1 cellular context compared by ENCODE assay signal in genomic region chr17:48954300-48954755, GRCh38.
TF ChIP-seq lines count a peak whose summit lies in the region.

No MANE protein-coding gene starts in this region.

TF ChIP-seq in K562, 482 proteins besides CTCF, POLR2A, EP300 and RAD21 (continued from another document and continues in another):
- TF ChIP-seq ZNF277 (CRISPR knock-in tag; IDR thresholded peaks at IDR 0.05; ENCODE audit: borderline replicate concordance) (no peak), TFAP4 (CRISPR knock-in tag; IDR thresholded peaks at IDR 0.05; ENCODE audit: borderline replicate concordance) (0 out of 2 replicates have a peak, but pooled peaks have one; percentile 22), SAP30 (IDR thresholded peaks at IDR 0.05; ENCODE audit: borderline replicate concordance, insufficient read depth, low read depth, low read length, poor library complexity, severe bottlenecking) (no peak), ZNF384 (IDR thresholded peaks at IDR 0.05; ENCODE audit: low read depth, low read length) (peak; percentile 43; the same call in 1 of the 2 replicates), DPF2 (IDR thresholded peaks at IDR 0.05) (no peak), RBM25 (IDR thresholded peaks at IDR 0.05; ENCODE audit: low read depth, low read length, severe bottlenecking) (no peak), RAD51 (IDR thresholded peaks at IDR 0.05; ENCODE audit: borderline replicate concordance, low read depth) (no peak), ZNF41 (CRISPR knock-in tag; conservative IDR thresholded peaks at IDR 0.05) (no peak), CLOCK (CRISPR knock-in tag; IDR thresholded peaks at IDR 0.05; ENCODE audit: borderline replicate concordance) (no peak), KDM4B (IDR thresholded peaks at IDR 0.05; ENCODE audit: borderline replicate concordance in 2 of 2, low read depth in 1 of 2) (no peak), ATF3 (IDR thresholded peaks at IDR 0.05) (no peak), ATF3 (CRISPR knock-in tag; conservative IDR thresholded peaks at IDR 0.05) (no peak), CHD1 (IDR thresholded peaks at IDR 0.05; ENCODE audit: low read length) (no peak), BRF2 (IDR thresholded peaks at IDR 0.05; ENCODE audit: borderline replicate concordance, insufficient read depth, insufficient read length) (no peak), XRCC3 (IDR thresholded peaks at IDR 0.05) (no peak), ZFP91 (CRISPR knock-in tag; IDR thresholded peaks at IDR 0.05) (no peak), ILF3 (IDR thresholded peaks at IDR 0.05; ENCODE audit: borderline replicate concordance) (no peak), CBFA2T2 (conservative IDR thresholded peaks at IDR 0.05) (no peak), ZNF121 (CRISPR knock-in tag; conservative IDR thresholded peaks at IDR 0.05) (no peak), NR3C1 (CRISPR knock-in tag; IDR thresholded peaks at IDR 0.05) (no peak), RREB1 (CRISPR knock-in tag; IDR thresholded peaks at IDR 0.05) (no peak), PTBP1 (IDR thresholded peaks at IDR 0.05; ENCODE audit: low read depth, low read length) (no peak), PRMT5 (CRISPR knock-in tag; IDR thresholded peaks at IDR 0.05) (no peak), CTBP1 (IDR thresholded peaks at IDR 0.05; ENCODE audit: borderline replicate concordance) (peak; percentile 57; the same call in 1 of the 2 replicates), PRDM10 (IDR thresholded peaks at IDR 0.05; ENCODE audit: partially characterized antibody) (no peak), ZBTB49 (CRISPR knock-in tag; IDR thresholded peaks at IDR 0.05; ENCODE audit: borderline replicate concordance) (no peak), ZNF586 (CRISPR knock-in tag; conservative IDR thresholded peaks at IDR 0.05) (no peak), BDP1 (IDR thresholded peaks at IDR 0.05; ENCODE audit: insufficient read depth, insufficient read length) (no peak), BRD4 (IDR thresholded peaks at IDR 0.05) (no peak), SETDB1 (IDR thresholded peaks at IDR 0.05; ENCODE audit: low read length) (no peak), TOE1 (IDR thresholded peaks at IDR 0.05; ENCODE audit: borderline replicate concordance) (no peak), TOE1 (CRISPR knock-in tag; IDR thresholded peaks at IDR 0.05; ENCODE audit: borderline replicate concordance, low read depth) (no peak), E2F1 (CRISPR knock-in tag; IDR thresholded peaks at IDR 0.05) (0 out of 2 replicates have a peak, but pooled peaks have one; percentile 40), RFX7 (CRISPR knock-in tag; IDR thresholded peaks at IDR 0.05) (no peak), TFAM (CRISPR knock-in tag; conservative IDR thresholded peaks at IDR 0.05) (no peak)
